9 cellular contexts compared by ENCODE assay signal in the genomic region with DNA sequence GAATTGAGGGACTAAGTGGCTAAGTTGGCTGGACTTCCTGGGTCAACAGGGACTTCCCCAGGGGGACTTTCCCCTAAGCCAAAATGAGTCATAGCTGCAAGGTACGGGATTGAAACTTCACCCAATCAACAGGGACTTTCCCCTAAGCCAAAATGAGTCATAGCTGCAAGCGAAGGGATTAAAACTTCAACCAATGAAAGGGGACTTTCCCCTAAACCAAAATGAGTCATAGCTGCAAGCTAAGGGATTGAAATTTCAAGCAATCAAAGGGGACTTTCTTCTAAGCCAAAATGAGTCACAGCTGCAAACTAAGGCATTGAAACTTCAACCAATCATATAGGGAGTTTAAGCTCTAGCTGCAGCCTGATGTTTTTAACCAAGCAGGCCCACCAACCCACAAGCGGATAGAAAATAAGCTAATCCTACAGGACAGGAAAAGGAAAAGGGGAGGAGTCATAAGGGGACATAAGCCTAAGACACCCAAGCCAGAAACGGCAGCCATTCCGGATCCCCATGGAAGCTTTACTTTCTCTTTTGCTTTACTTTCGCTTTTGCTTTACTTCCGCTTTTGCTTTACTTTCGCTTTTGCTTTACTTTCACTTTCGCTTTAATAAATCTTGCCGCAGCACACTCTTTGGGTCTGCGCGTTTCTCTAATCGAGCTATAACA.
A peak's percentile ranks its signal among the peaks of the same experiment; 100 is the strongest.
DNase-seq lines count a peak whose midpoint lies in the region; ATAC-seq and TF ChIP-seq lines count a peak whose summit lies in the region.
"Had no signal": no experiment of that assay in that cellular context is flagged by ENCODE, and none has a peak within 500 bp of the region (broad histone marks: within the 10 kb centered on the region; RNA-seq: fewer than 3 reads in every experiment).

No MANE protein-coding gene starts in this region.

- no peak for TF ChIP-seq POLR2A in Peyer's patch (IDR thresholded peaks at IDR 0.05)

- intact Hi-C loops in aorta (cut with DNase I) = no loop called here

- H3K9me3 ChIP-seq in Peyer's patch (no peaks in the 10 kb centered on the region), aorta (ENCODE audit: control insufficient read depth, low read length) (no peaks in the 10 kb centered on the region)

- H3K4me3 ChIP-seq in Peyer's patch (peak overlapping the region; percentile 11 to 33 (median 13)), aorta (ENCODE audit: low read length in 2 of 2) (no peak overlapping the region)
- H3K4me3 ChIP-seq: BLaER1 had no signal

- H3K4me1 ChIP-seq in Peyer's patch (no peaks in the 10 kb centered on the region), aorta (ENCODE audit: control insufficient read depth in 1 of 2, insufficient read depth in 2 of 2, low read length in 2 of 2) (no peaks in the 10 kb centered on the region)
- H3K4me1 ChIP-seq: BLaER1 had no signal

- no peak for TF ChIP-seq CTCF in Peyer's patch (IDR thresholded peaks at IDR 0.05)

- ATAC-seq in HG03108 (IDR thresholded peaks at IDR 0.05; ENCODE audit: unreplicated experiment) = peak; percentile 85
- peak; percentile 73 to 85 for ATAC-seq in naive B cell (ENCODE audit: low read depth in 2 of 2)
- no peak for ATAC-seq in aorta (ENCODE audit: low FRiP score)

- H3K27ac ChIP-seq in Peyer's patch (peak overlapping the region in 2 of 4 donors; percentile 0 to 36), aorta (ENCODE audit: low read depth in 1 of 2, low read length in 2 of 2) (no peak overlapping the region)
- H3K27ac ChIP-seq: BLaER1 had no signal

- H3K36me3 Mint-ChIP-seq in naive B cell = no peaks in the 10 kb centered on the region

- H3K9me3 Mint-ChIP-seq in naive B cell = peaks cover 3 to 13% (median 6%) of the 10 kb centered on the region in 7 donors

- no peaks in the 10 kb centered on the region for H3K27me3 ChIP-seq in Peyer's patch
- H3K27me3 ChIP-seq in aorta (ENCODE audit: control insufficient read depth in 1 of 2, insufficient read depth in 2 of 2, low read length in 1 of 2) = no peaks in the 10 kb centered on the region
- H3K27me3 ChIP-seq: BLaER1 had no signal

- H3K27me3 Mint-ChIP-seq in naive B cell = no peaks in the 10 kb centered on the region

- peak; percentile 2 for DNase-seq in SIG-M5 treated with dmso at 0.1 percent for 504 hours (lab: John Stamatoyannopoulos, UW; ENCODE audit: unreplicated experiment)
- no peak for DNase-seq in SIG-M5 (lab: John Stamatoyannopoulos, UW)
- peak in 1 of 3 donors; percentile 16 for DNase-seq in Peyer's patch
- peak; percentile 44 for DNase-seq in activated naive CD4-positive, alpha-beta T cell treated with anti-CD3 and anti-CD28 coated beads, Interleukin-2, amount 50 U/mL, for 16 hours
- DNase-seq in naive B cell = peak; percentile 18
- no peak for DNase-seq in aorta
- no peak for DNase-seq in anterior cingulate cortex (lab: John Stamatoyannopoulos, UW)

- H3K4me3 Mint-ChIP-seq in naive B cell = peak overlapping the region in 6 of 8 donors; percentile 20 to 87 (median 42)

- peaks cover 0 to 20% (median 14%) of the 10 kb centered on the region in 3 donors for H3K4me1 Mint-ChIP-seq in naive B cell

- H3K36me3 ChIP-seq in Peyer's patch (no peaks in the 10 kb centered on the region), aorta (ENCODE audit: control insufficient read depth in 1 of 2, insufficient read depth in 2 of 2, low read length in 1 of 2) (no peaks in the 10 kb centered on the region)
- H3K36me3 ChIP-seq: BLaER1 had no signal

- 80 to 82% methylated on average over 13 of the region's 13 CpGs for WGBS in aorta, 2 donors

- peak overlapping the region; percentile 34 to 95 (median 81) for H3K27ac Mint-ChIP-seq in naive B cell

Comparison
In these comparisons a context has a peak if more than half of its experiments do, and no peak if none do; other contexts are left out.
1. DNase-seq: peak in SIG-M5 treated with dmso at 0.1 percent for 504 hours (single experiment), activated naive CD4-positive, alpha-beta T cell treated with anti-CD3 and anti-CD28 coated beads, Interleukin-2, amount 50 U/mL, for 16 hours (single experiment) and naive B cell (single experiment); none in SIG-M5 (single experiment), aorta (0 of 2) and anterior cingulate cortex (0 of 58).
2. H3K4me3 ChIP-seq: peak in Peyer's patch (4 of 4); none in aorta (0 of 2).